In the genomic region with DNA sequence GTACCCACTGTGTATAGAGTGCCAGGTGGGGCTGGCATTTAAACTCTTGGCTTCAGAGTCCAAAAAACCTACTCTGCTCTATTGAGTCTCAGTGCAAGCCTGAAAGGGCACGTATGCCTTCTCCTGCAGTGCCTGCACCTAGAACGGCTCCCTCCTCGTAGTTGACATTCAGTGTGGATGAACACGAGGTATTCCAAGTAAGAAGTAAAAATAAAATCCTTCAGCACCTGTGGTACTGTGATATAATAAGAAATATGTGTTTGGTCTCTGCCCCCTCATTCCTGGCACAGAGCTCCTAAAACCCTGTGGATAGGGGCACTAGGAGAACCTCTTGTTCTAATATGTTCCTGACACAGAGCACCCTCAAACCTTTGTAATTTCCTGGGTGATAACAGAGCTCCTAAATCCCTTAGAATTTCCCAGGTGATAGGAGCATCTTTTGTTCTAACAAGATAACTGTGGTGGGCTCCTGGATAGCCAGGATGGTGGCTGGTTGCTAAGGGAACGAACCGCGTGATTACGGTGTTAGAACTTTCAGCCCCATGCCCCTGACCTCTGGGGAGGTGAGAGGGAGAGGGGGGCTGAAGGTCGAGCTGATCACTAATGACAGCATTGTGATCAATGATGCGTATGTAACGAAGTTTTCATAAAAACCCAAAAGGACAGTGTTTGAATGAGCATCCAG, we compare ENCODE assay signal across 17 cellular contexts.
"Had no signal": no experiment of that assay in that cellular context is flagged by ENCODE, and none has a peak within 500 bp of the region (broad histone marks: within the 10 kb centered on the region; RNA-seq: fewer than 3 reads in every experiment).

No MANE protein-coding gene starts in this region.

- H3K27ac Mint-ChIP-seq: activated CD8-positive, alpha-beta memory T cell treated with anti-CD3 and anti-CD28 coated beads, Interleukin-2, amount 10 ng/mL, durations not matched to agents 7 days and 5 days; activated naive CD8-positive, alpha-beta T cell treated with anti-CD3 and anti-CD28 coated beads, Interleukin-2, amount 10 ng/mL, durations not matched to agents 7 days and 5 days; mesothelial cell of epicardium had no signal

- ATAC-seq: activated CD8-positive, alpha-beta memory T cell treated with anti-CD3 and anti-CD28 coated beads, Interleukin-2, amount 10 ng/mL, durations not matched to agents 7 days and 5 days; body of pancreas; lower lobe of right lung; natural killer cell treated with Interleukin-12 subunit alpha and Interleukin-12 subunit beta and Interleukin-15 and Interleukin-18, amount 100 ng/mL, for 72 hours had no signal

- H3K27me3 Mint-ChIP-seq: activated CD8-positive, alpha-beta memory T cell treated with anti-CD3 and anti-CD28 coated beads, Interleukin-2, amount 10 ng/mL, durations not matched to agents 7 days and 5 days; activated naive CD8-positive, alpha-beta T cell treated with anti-CD3 and anti-CD28 coated beads, Interleukin-2, amount 10 ng/mL, durations not matched to agents 7 days and 5 days; natural killer cell treated with Interleukin-12 subunit alpha and Interleukin-12 subunit beta and Interleukin-15 and Interleukin-18, amount 100 ng/mL, for 72 hours had no signal

- H3K36me3 ChIP-seq: lower lobe of right lung, thyroid gland had no signal

- H3K9me3 ChIP-seq: body of pancreas, lower lobe of right lung, thyroid gland had no signal

- H3K4me2 ChIP-seq: hepatocyte had no signal

- H3K4me3 ChIP-seq: body of pancreas, dorsolateral prefrontal cortex, hepatocyte, lower lobe of right lung, thyroid gland had no signal

- H2AFZ ChIP-seq: hepatocyte had no signal

- DNase-seq: activated CD4-positive, alpha-beta T cell treated with anti-CD3 and anti-CD28 coated beads, Interleukin-2, amount 50 U/mL, for 48 hours; activated CD8-positive, alpha-beta memory T cell treated with anti-CD3 and anti-CD28 coated beads, Interleukin-2, amount 10 ng/mL, durations not matched to agents 7 days and 5 days; activated naive CD8-positive, alpha-beta T cell treated with anti-CD3 and anti-CD28 coated beads, Interleukin-2, amount 10 ng/mL, durations not matched to agents 7 days and 5 days; body of pancreas; dorsolateral prefrontal cortex; foreskin keratinocyte; lower lobe of right lung; posterior cingulate gyrus; stimulated activated CD4-positive, alpha-beta T cell treated with anti-CD3 and anti-CD28 coated beads, Interleukin-12 subunit alpha, Interleukin-12 subunit beta, amount 100 ng/mL, for 4 hours; stimulated activated CD4-positive, alpha-beta T cell treated with anti-CD3 and anti-CD28 coated beads, Interleukin-1b, Interleukin-23, amount 100 ng/mL, for 48 hours; stimulated activated CD8-positive, alpha-beta memory T cell treated with anti-CD3 and anti-CD28 coated beads, Interleukin-4, amount 100 ng/mL, for 48 hours; stimulated activated naive CD4-positive, alpha-beta T cell treated with Interleukin-2 at 50 U/mL for 16 hours; thyroid gland; WERI-Rb-1 had no signal

- H3K4me3 Mint-ChIP-seq: activated CD8-positive, alpha-beta memory T cell treated with anti-CD3 and anti-CD28 coated beads, Interleukin-2, amount 10 ng/mL, durations not matched to agents 7 days and 5 days; activated naive CD8-positive, alpha-beta T cell treated with anti-CD3 and anti-CD28 coated beads, Interleukin-2, amount 10 ng/mL, durations not matched to agents 7 days and 5 days; mesothelial cell of epicardium; natural killer cell treated with Interleukin-12 subunit alpha and Interleukin-12 subunit beta and Interleukin-15 and Interleukin-18, amount 100 ng/mL, for 72 hours had no signal

- H3K36me3 Mint-ChIP-seq: natural killer cell treated with Interleukin-12 subunit alpha and Interleukin-12 subunit beta and Interleukin-15 and Interleukin-18, amount 100 ng/mL, for 72 hours had no signal

- H3K27me3 ChIP-seq: body of pancreas, dorsolateral prefrontal cortex, foreskin keratinocyte, hepatocyte, thyroid gland had no signal

- H3K27ac ChIP-seq: body of pancreas, dorsolateral prefrontal cortex, foreskin keratinocyte, hepatocyte, lower lobe of right lung, thyroid gland, WERI-Rb-1 had no signal

- H3K9me3 Mint-ChIP-seq: activated naive CD8-positive, alpha-beta T cell treated with anti-CD3 and anti-CD28 coated beads, Interleukin-2, amount 10 ng/mL, durations not matched to agents 7 days and 5 days; natural killer cell treated with Interleukin-12 subunit alpha and Interleukin-12 subunit beta and Interleukin-15 and Interleukin-18, amount 100 ng/mL, for 72 hours had no signal
